1 cellular context compared by ENCODE assay signal in genomic region chr10:31031666-31032514, GRCh38.
A peak's percentile ranks its signal among the peaks of the same experiment; 100 is the strongest.
TF ChIP-seq lines count a peak whose summit lies in the region.

Gene ZNF438 (minus strand): TSS chr10:31031865. CDS start chr10:30877034, 154,831 bp downstream.

TF ChIP-seq in HepG2, 621 proteins besides CTCF, POLR2A, EP300 and RAD21 (continued from another document and continues in another):
- TF ChIP-seq ZNF549 (CRISPR knock-in tag; IDR thresholded peaks at IDR 0.05) (0 out of 2 replicates have a peak, but pooled peaks have one; percentile 32), TMF1 (CRISPR knock-in tag; IDR thresholded peaks at IDR 0.05; ENCODE audit: low read depth) (peak; percentile 89; the same call in 1 of the 2 replicates), ZNF710 (CRISPR knock-in tag; IDR thresholded peaks at IDR 0.05; ENCODE audit: borderline replicate concordance) (no peak), PAX8 (CRISPR knock-in tag; IDR thresholded peaks at IDR 0.05; ENCODE audit: borderline replicate concordance) (peak; percentile 47; the same call in 1 of the 2 replicates), LBX2 (CRISPR knock-in tag; IDR thresholded peaks at IDR 0.05; ENCODE audit: borderline replicate concordance) (no peak), PHB2 (IDR thresholded peaks at IDR 0.05; ENCODE audit: partially characterized antibody) (no peak), ZNF235 (CRISPR knock-in tag; IDR thresholded peaks at IDR 0.05; ENCODE audit: borderline replicate concordance) (no peak), XRCC5 (optimal IDR thresholded peaks at IDR 0.05; ENCODE audit: low read length) (peak; percentile 79), HMGA1 (CRISPR knock-in tag; conservative IDR thresholded peaks at IDR 0.05) (no peak), SMC3 (IDR thresholded peaks at IDR 0.05; ENCODE audit: low read length) (no peak), ZNF850 (CRISPR knock-in tag; conservative IDR thresholded peaks at IDR 0.05) (no peak), ZNF652 (CRISPR knock-in tag; IDR thresholded peaks at IDR 0.05; ENCODE audit: borderline replicate concordance, low read depth) (no peak), ZNF12 (CRISPR knock-in tag; IDR thresholded peaks at IDR 0.05) (0 out of 2 replicates have a peak, but pooled peaks have one; percentile 23), ZNF7 (CRISPR knock-in tag; IDR thresholded peaks at IDR 0.05) (no peak), NR2F6 (IDR thresholded peaks at IDR 0.05) (no peak), NR2F6 (CRISPR knock-in tag; IDR thresholded peaks at IDR 0.05) (0 out of 2 replicates have a peak, but pooled peaks have one; percentile 30), PAF1 (CRISPR knock-in tag; IDR thresholded peaks at IDR 0.05) (no peak), ZNF703 (CRISPR knock-in tag; IDR thresholded peaks at IDR 0.05; ENCODE audit: borderline replicate concordance) (no peak), HCFC1 (IDR thresholded peaks at IDR 0.05; ENCODE audit: low read depth, low read length) (no peak), RELA (CRISPR knock-in tag; IDR thresholded peaks at IDR 0.05) (no peak), ZZZ3 (CRISPR knock-in tag; IDR thresholded peaks at IDR 0.05; ENCODE audit: borderline replicate concordance) (no peak; the same call in 1 of the 2 replicates), ZNF816 (CRISPR knock-in tag; IDR thresholded peaks at IDR 0.05; ENCODE audit: borderline replicate concordance) (peak; percentile 67; the same call in 1 of the 2 replicates), REPIN1 (CRISPR knock-in tag; IDR thresholded peaks at IDR 0.05; ENCODE audit: borderline replicate concordance, low read depth) (0 out of 2 replicates have a peak, but pooled peaks have one; percentile 50), TIGD3 (CRISPR knock-in tag; IDR thresholded peaks at IDR 0.05; ENCODE audit: borderline replicate concordance) (no peak), ZNF605 (CRISPR knock-in tag; IDR thresholded peaks at IDR 0.05) (peak; percentile 72; the same call in 1 of the 2 replicates), HMGXB3 (CRISPR knock-in tag; IDR thresholded peaks at IDR 0.05; ENCODE audit: borderline replicate concordance) (no peak), ATAD3A (CRISPR knock-in tag; IDR thresholded peaks at IDR 0.05) (no peak), CENPT (CRISPR knock-in tag; IDR thresholded peaks at IDR 0.05; ENCODE audit: low read depth) (peak; percentile 67; the same call in 1 of the 2 replicates), ATF3 (CRISPR knock-in tag; IDR thresholded peaks at IDR 0.05) (peak; percentile 48; the same call in 1 of the 2 replicates), ZKSCAN5 (CRISPR knock-in tag; IDR thresholded peaks at IDR 0.05) (no peak), CEBPZ (IDR thresholded peaks at IDR 0.05; ENCODE audit: low read length) (no peak), ZMYM3 (CRISPR knock-in tag; IDR thresholded peaks at IDR 0.05) (peak; percentile 48; the same call in 1 of the 2 replicates), ZNF563 (CRISPR knock-in tag; IDR thresholded peaks at IDR 0.05) (peak; percentile 92), PAWR (CRISPR knock-in tag; IDR thresholded peaks at IDR 0.05; ENCODE audit: borderline replicate concordance) (no peak)
- TF ChIP-seq, protein P1, sequence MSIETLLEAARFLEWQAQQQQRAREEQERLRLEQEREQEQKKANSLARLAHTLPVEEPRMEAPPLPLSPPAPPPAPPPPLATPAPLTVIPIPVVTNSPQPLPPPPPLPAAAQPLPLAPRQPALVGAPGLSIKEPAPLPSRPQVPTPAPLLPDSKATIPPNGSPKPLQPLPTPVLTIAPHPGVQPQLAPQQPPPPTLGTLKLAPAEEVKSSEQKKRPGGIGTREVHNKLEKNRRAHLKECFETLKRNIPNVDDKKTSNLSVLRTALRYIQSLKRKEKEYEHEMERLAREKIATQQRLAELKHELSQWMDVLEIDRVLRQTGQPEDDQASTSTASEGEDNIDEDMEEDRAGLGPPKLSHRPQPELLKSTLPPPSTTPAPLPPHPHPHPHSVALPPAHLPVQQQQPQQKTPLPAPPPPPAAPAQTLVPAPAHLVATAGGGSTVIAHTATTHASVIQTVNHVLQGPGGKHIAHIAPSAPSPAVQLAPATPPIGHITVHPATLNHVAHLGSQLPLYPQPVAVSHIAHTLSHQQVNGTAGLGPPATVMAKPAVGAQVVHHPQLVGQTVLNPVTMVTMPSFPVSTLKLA (IDR thresholded peaks at IDR 0.05) = peak; percentile 83
- TF ChIP-seq, protein P2, sequence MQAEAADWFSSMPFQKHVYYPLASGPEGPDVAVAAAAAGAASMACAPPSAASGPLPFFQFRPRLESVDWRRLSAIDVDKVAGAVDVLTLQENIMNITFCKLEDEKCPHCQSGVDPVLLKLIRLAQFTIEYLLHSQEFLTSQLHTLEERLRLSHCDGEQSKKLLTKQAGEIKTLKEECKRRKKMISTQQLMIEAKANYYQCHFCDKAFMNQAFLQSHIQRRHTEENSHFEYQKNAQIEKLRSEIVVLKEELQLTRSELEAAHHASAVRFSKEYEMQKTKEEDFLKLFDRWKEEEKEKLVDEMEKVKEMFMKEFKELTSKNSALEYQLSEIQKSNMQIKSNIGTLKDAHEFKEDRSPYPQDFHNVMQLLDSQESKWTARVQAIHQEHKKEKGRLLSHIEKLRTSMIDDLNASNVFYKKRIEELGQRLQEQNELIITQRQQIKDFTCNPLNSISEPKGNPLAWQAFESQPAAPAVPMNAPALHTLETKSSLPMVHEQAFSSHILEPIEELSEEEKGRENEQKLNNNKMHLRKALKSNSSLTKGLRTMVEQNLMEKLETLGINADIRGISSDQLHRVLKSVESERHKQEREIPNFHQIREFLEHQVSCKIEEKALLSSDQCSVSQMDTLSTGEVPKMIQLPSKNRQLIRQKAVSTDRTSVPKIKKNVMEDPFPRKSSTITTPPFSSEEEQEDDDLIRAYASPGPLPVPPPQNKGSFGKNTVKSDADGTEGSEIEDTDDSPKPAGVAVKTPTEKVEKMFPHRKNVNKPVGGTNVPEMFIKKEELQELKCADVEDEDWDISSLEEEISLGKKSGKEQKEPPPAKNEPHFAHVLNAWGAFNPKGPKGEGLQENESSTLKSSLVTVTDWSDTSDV (CRISPR knock-in tag; IDR thresholded peaks at IDR 0.05) = no peak
- TF ChIP-seq, protein P3, sequence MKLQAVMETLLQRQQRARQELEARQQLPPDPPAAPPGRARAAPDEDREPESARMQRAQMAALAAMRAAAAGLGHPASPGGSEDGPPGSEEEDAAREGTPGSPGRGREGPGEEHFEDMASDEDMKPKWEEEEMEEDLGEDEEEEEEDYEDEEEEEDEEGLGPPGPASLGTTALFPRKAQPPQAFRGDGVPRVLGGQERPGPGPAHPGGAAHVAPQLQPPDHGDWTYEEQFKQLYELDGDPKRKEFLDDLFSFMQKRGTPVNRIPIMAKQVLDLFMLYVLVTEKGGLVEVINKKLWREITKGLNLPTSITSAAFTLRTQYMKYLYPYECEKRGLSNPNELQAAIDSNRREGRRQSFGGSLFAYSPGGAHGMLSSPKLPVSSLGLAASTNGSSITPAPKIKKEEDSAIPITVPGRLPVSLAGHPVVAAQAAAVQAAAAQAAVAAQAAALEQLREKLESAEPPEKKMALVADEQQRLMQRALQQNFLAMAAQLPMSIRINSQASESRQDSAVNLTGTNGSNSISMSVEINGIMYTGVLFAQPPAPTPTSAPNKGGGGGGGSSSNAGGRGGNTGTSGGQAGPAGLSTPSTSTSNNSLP (IDR thresholded peaks at IDR 0.05; ENCODE audit: low read depth, low read length) = no peak
- TF ChIP-seq, protein P4, sequence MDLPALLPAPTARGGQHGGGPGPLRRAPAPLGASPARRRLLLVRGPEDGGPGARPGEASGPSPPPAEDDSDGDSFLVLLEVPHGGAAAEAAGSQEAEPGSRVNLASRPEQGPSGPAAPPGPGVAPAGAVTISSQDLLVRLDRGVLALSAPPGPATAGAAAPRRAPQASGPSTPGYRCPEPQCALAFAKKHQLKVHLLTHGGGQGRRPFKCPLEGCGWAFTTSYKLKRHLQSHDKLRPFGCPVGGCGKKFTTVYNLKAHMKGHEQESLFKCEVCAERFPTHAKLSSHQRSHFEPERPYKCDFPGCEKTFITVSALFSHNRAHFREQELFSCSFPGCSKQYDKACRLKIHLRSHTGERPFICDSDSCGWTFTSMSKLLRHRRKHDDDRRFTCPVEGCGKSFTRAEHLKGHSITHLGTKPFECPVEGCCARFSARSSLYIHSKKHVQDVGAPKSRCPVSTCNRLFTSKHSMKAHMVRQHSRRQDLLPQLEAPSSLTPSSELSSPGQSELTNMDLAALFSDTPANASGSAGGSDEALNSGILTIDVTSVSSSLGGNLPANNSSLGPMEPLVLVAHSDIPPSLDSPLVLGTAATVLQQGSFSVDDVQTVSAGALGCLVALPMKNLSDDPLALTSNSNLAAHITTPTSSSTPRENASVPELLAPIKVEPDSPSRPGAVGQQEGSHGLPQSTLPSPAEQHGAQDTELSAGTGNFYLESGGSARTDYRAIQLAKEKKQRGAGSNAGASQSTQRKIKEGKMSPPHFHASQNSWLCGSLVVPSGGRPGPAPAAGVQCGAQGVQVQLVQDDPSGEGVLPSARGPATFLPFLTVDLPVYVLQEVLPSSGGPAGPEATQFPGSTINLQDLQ (CRISPR knock-in tag; IDR thresholded peaks at IDR 0.05) = no peak; the same call in 1 of the 2 replicates
